Comparison of ENCODE assay signal across 29 cellular contexts in the genomic region with DNA sequence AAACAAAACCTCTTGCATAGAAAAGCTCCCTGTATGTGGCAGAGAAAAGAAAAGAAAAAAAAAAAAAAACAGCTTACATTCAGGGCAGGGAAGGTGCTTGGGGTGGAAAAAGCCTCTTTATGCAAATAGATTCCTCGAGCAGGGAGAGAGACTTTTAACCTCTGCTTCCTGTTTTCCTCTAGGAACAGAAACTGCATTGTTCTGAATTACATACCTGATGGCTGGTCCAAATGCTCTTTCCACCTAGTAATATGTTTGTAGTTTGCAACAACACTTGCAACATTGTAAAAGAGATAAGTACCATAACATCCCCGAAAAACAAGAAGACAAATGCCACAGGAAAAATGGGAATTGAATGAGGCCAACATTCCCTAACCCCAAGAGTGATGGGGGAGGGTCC. TPM values are rescaled to one million over a fixed set of nuclear protein-coding genes. Genes with fewer than 3 reads are reported as not detected.
"Had no signal": no experiment of that assay in that cellular context is flagged by ENCODE, and none has a peak within 500 bp of the region (broad histone marks: within the 10 kb centered on the region; RNA-seq: fewer than 3 reads in every experiment).

No MANE protein-coding gene starts in this region.

- H3K27me3 Mint-ChIP-seq: naive B cell; natural killer cell treated with Interleukin-12 subunit alpha and Interleukin-12 subunit beta and Interleukin-15 and Interleukin-18, amount 100 ng/mL, for 72 hours had no signal

- H3K4me3 ChIP-seq: dorsolateral prefrontal cortex, esophagus muscularis mucosa, heart right ventricle, lower lobe of right lung, mucosa of descending colon, pancreas, sigmoid colon, stomach, thyroid gland, vagina had no signal

- H3K27ac Mint-ChIP-seq: naive B cell; natural killer cell treated with Interleukin-12 subunit alpha and Interleukin-12 subunit beta and Interleukin-15 and Interleukin-18, amount 100 ng/mL, for 72 hours; stimulated activated effector memory CD8-positive, alpha-beta T cell treated with anti-CD3 and anti-CD28 coated beads, Interleukin-12 subunit alpha, Interleukin-12 subunit beta, amount 100 ng/mL, for 72 hours had no signal

- H3K4me3 Mint-ChIP-seq: naive B cell; natural killer cell treated with Interleukin-12 subunit alpha and Interleukin-12 subunit beta and Interleukin-15 and Interleukin-18, amount 100 ng/mL, for 72 hours; neural crest cell; stimulated activated effector memory CD8-positive, alpha-beta T cell treated with anti-CD3 and anti-CD28 coated beads, Interleukin-12 subunit alpha, Interleukin-12 subunit beta, amount 100 ng/mL, for 72 hours had no signal

- H3K4me1 ChIP-seq: esophagus muscularis mucosa, lower lobe of right lung, pancreas, sigmoid colon, stomach, thyroid gland, vagina had no signal

- H3K4me1 Mint-ChIP-seq: neural crest cell had no signal

- H3K27ac ChIP-seq: dorsolateral prefrontal cortex, esophagus muscularis mucosa, heart right ventricle, lower lobe of right lung, neutrophil, pancreas, sigmoid colon, stomach, thyroid gland, vagina had no signal

- DNase-seq: cortex of kidney; dorsolateral prefrontal cortex; effector CD4-positive, alpha-beta T cell; foreskin melanocyte; glutamatergic neuron; heart right ventricle; hippocampal formation; left ventricle myocardium superior; lower lobe of right lung; mucosa of descending colon; naive B cell; pancreas; sigmoid colon; stimulated activated CD4-positive, alpha-beta T cell treated with anti-CD3 and anti-CD28 coated beads, Interleukin-2, amount 100 ng/mL, for 24 hours; stimulated activated CD4-positive, alpha-beta T cell treated with anti-CD3 and anti-CD28 coated beads, Interleukin-4, amount 100 ng/mL, for 24 hours; stimulated activated naive CD4-positive, alpha-beta T cell treated with Interleukin-2 at 50 U/mL for 16 hours; stomach; thyroid gland; trophoblast cell had no signal

- H3K9me3 ChIP-seq: neutrophil, pancreas, thyroid gland, vagina had no signal

- H3K27me3 ChIP-seq: dorsolateral prefrontal cortex, esophagus muscularis mucosa, heart right ventricle, neutrophil, pancreas, sigmoid colon, stomach, thyroid gland, vagina had no signal

- H3K36me3 Mint-ChIP-seq: naive B cell had no signal

- H3K36me3 ChIP-seq: esophagus muscularis mucosa, lower lobe of right lung, neutrophil, pancreas, thyroid gland, vagina had no signal

- ATAC-seq: heart right ventricle; left ventricle myocardium superior; lower lobe of right lung; mucosa of descending colon; natural killer cell treated with Interleukin-12 subunit alpha and Interleukin-12 subunit beta and Interleukin-15 and Interleukin-18, amount 100 ng/mL, for 72 hours; pancreas; stimulated activated effector memory CD8-positive, alpha-beta T cell treated with anti-CD3 and anti-CD28 coated beads, Interleukin-12 subunit alpha, Interleukin-12 subunit beta, amount 100 ng/mL, for 72 hours had no signal

- H3K9me3 Mint-ChIP-seq: natural killer cell treated with Interleukin-12 subunit alpha and Interleukin-12 subunit beta and Interleukin-15 and Interleukin-18, amount 100 ng/mL, for 72 hours; neural crest cell had no signal

RNA-seq across cellular contexts. Expression of a gene that starts 0.9 kb away (rescaled TPM):
- total RNA-seq: fibroblast of lung, neural crest cell, posterior vena cava, ureter, vagina had no signal
- polyA plus RNA-seq: keratinocyte had no signal
